In genomic region chr2:138086556-138086955, GRCh38 we compare ENCODE assay signal across 18 cellular contexts.
DNase-seq lines count a peak whose midpoint lies in the region; ATAC-seq, FAIRE-seq and TF ChIP-seq lines count a peak whose summit lies in the region.
"Had no signal": no experiment of that assay in that cellular context is flagged by ENCODE, and none has a peak within 500 bp of the region (broad histone marks: within the 10 kb centered on the region; RNA-seq: fewer than 3 reads in every experiment).

No MANE protein-coding gene starts in this region.

- in situ Hi-C loops in HepG2 (cut with HindIII; ENCODE audit: extremely low pct_ligation_motif_present, low pct_unique_long_range_greater_than_20kb): loop anchor here (5.0 kb wide), 1 partner anchor 174 kb away; no protein-coding TSS in a partner anchor
- in situ Hi-C loops in mammary epithelial cell (cut with MboI; ENCODE audit: low sequenced_read_pairs in 2 of 2): loop anchor here in 1 of 2 donors (10.0 to 25.0 kb wide), 2 partner anchors 149 to 698 kb away; partner anchors contain the start of gene NXPH2

- H3K36me3 Mint-ChIP-seq in glutamatergic neuron (ENCODE audit: unreplicated experiment): no peaks in the 10 kb centered on the region

- H3K4me1 Mint-ChIP-seq in glutamatergic neuron (ENCODE audit: low read depth, unreplicated experiment): peaks cover 7% of the 10 kb centered on the region

- TF ChIP-seq CTCF in HepG2 (CRISPR knock-in tag; IDR thresholded peaks at IDR 0.05) (no peak), right lobe of liver (IDR thresholded peaks at IDR 0.05) (no peak), glutamatergic neuron (IDR thresholded peaks at IDR 0.05; ENCODE audit: partially characterized antibody, unreplicated experiment) (no peak), mammary epithelial cell (conservative IDR thresholded peaks at IDR 0.05 in 1 of 2, IDR thresholded peaks at IDR 0.05 in 1 of 2; ENCODE audit: extremely low read depth in 1 of 2, insufficient read depth in 1 of 2, low read depth in 1 of 2, low read length in 2 of 2) (no peak)

- no peaks in the 10 kb centered on the region for H4K20me1 ChIP-seq in HepG2 (ENCODE audit: insufficient read depth, low read length)
- no peaks in the 10 kb centered on the region for H4K20me1 ChIP-seq in mammary epithelial cell (ENCODE audit: insufficient read depth, low read length)

- no peak for ATAC-seq in HepG2
- no peak for ATAC-seq in right lobe of liver
- ATAC-seq in HG03139 (IDR thresholded peaks at IDR 0.05; ENCODE audit: unreplicated experiment): no peak
- ATAC-seq in HG03175 (IDR thresholded peaks at IDR 0.05; ENCODE audit: unreplicated experiment): no peak
- ATAC-seq: activated CD8-positive, alpha-beta T cell treated with anti-CD3 and anti-CD28 coated beads, Interleukin-2, amount 10 ng/mL, durations not matched to agents 7 days and 5 days had no signal

- H3K9ac ChIP-seq in HepG2 (ENCODE audit: insufficient read depth, low read depth, low read length) (no peak overlapping the region), adipocyte (ENCODE audit: low read length) (no peak overlapping the region), mammary epithelial cell (ENCODE audit: insufficient read depth, low read length) (no peak overlapping the region)

- H3K36me3 ChIP-seq in HepG2 (replicated peaks in 1 of 2; ENCODE audit: control insufficient read depth in 1 of 2, insufficient read depth in 2 of 2, low read length in 2 of 2): no peaks in the 10 kb centered on the region
- H3K36me3 ChIP-seq in right lobe of liver: no peaks in the 10 kb centered on the region
- no peaks in the 10 kb centered on the region for H3K36me3 ChIP-seq in adipocyte (ENCODE audit: control insufficient read depth, insufficient read depth, low read length, severe bottlenecking)
- no peaks in the 10 kb centered on the region for H3K36me3 ChIP-seq in mammary epithelial cell (ENCODE audit: insufficient read depth, low read length)
- H3K36me3 ChIP-seq: neutrophil, WERI-Rb-1 had no signal

- no peaks in the 10 kb centered on the region for H3K9me3 ChIP-seq in HepG2 (ENCODE audit: low read length)
- no peaks in the 10 kb centered on the region for H3K9me3 ChIP-seq in right lobe of liver
- H3K9me3 ChIP-seq in adipocyte (ENCODE audit: control insufficient read depth, low read length): no peaks in the 10 kb centered on the region
- no peaks in the 10 kb centered on the region for H3K9me3 ChIP-seq in mammary epithelial cell (replicated peaks; ENCODE audit: insufficient read depth, low read length)
- H3K9me3 ChIP-seq: neutrophil had no signal

- H3K4me3 ChIP-seq in HepG2 (replicated peaks in 1 of 3; ENCODE audit: insufficient read depth in 1 of 3, low read depth in 2 of 3, low read length in 3 of 3) (no peak overlapping the region), right lobe of liver (no peak overlapping the region), adipocyte (ENCODE audit: low read length) (no peak overlapping the region), mammary epithelial cell (replicated peaks in 1 of 3; ENCODE audit: insufficient read depth in 1 of 3, low read depth in 2 of 3, low read length in 3 of 3) (no peak overlapping the region)

- H3K27me3 Mint-ChIP-seq in glutamatergic neuron (ENCODE audit: unreplicated experiment): no peaks in the 10 kb centered on the region

- H3K9me3 Mint-ChIP-seq in glutamatergic neuron (ENCODE audit: unreplicated experiment): no peaks in the 10 kb centered on the region

- intact Hi-C loops in HepG2 (cut with micrococcal nuclease; ENCODE audit: unreplicated experiment) (no loop called here), right lobe of liver (cut with DNase I) (no loop called here), mammary epithelial cell (cut with micrococcal nuclease) (no loop called here)

- FAIRE-seq in HepG2 (lab: Jason Lieb, UNC) (no peak), urothelium cell line (lab: Jason Lieb, UNC) (no peak)
- FAIRE-seq: islet of Langerhans had no signal

- no peaks in the 10 kb centered on the region for H3K79me2 ChIP-seq in HepG2 (ENCODE audit: insufficient read depth, low read length)
- no peaks in the 10 kb centered on the region for H3K79me2 ChIP-seq in mammary epithelial cell (ENCODE audit: insufficient read depth, low read length)

- CTCF ChIA-PET in HepG2 (lab: Yijun Ruan, JAX; ENCODE audit: low intra/inter-chr PET ratio, low total read pairs) (no interaction called here), mammary epithelial cell (lab: Charles Lee; ENCODE audit: low non-redundant PET) (no interaction called here)

- H3K4me2 ChIP-seq in HepG2 (ENCODE audit: low read depth, low read length) (no peak overlapping the region), mammary epithelial cell (ENCODE audit: insufficient read depth, low read depth, low read length) (no peak overlapping the region)

- TF ChIP-seq EP300 in HepG2 (IDR thresholded peaks at IDR 0.05; ENCODE audit: low read depth in 2 of 2, low read length in 2 of 2) (no peak), HepG2 (CRISPR knock-in tag; IDR thresholded peaks at IDR 0.05; ENCODE audit: borderline replicate concordance) (no peak)

- no peak overlapping the region for H2AFZ ChIP-seq in HepG2 (ENCODE audit: low read length)
- no peak overlapping the region for H2AFZ ChIP-seq in mammary epithelial cell (ENCODE audit: low read depth, low read length)

- H3K4me1 ChIP-seq in HepG2 (ENCODE audit: insufficient read depth, low read length): peaks cover 15% of the 10 kb centered on the region
- peaks cover 0 to 5% (median 0%) of the 10 kb centered on the region in 4 donors for H3K4me1 ChIP-seq in right lobe of liver
- peaks cover 10% of the 10 kb centered on the region for H3K4me1 ChIP-seq in adipocyte (ENCODE audit: control insufficient read depth, insufficient read depth, low read length)
- H3K4me1 ChIP-seq in mammary epithelial cell (ENCODE audit: insufficient read depth, low read length): peaks cover 12% of the 10 kb centered on the region

- POLR2A ChIA-PET in HepG2 (lab: Yijun Ruan, JAX): no interaction called here

- no peak for TF ChIP-seq RAD21 in HepG2 (CRISPR knock-in tag; IDR thresholded peaks at IDR 0.05)

- BruUV-seq in HepG2 (replicated peaks; lab: Mats Ljungman, UMichigan) (no TSS peak), mammary epithelial cell (replicated peaks; lab: Mats Ljungman, UMichigan) (no TSS peak)

- no peak overlapping the region for H3K4me3 Mint-ChIP-seq in glutamatergic neuron (ENCODE audit: unreplicated experiment)
- H3K4me3 Mint-ChIP-seq: activated CD8-positive, alpha-beta T cell treated with anti-CD3 and anti-CD28 coated beads, Interleukin-2, amount 10 ng/mL, durations not matched to agents 7 days and 5 days had no signal

- H3K27ac Mint-ChIP-seq in glutamatergic neuron (ENCODE audit: unreplicated experiment): peak overlapping the region; percentile 46
- H3K27ac Mint-ChIP-seq: activated CD8-positive, alpha-beta T cell treated with anti-CD3 and anti-CD28 coated beads, Interleukin-2, amount 10 ng/mL, durations not matched to agents 7 days and 5 days had no signal

- H3K27ac ChIP-seq in HepG2 (ENCODE audit: extremely low read length, insufficient read depth, low read length) (no peak overlapping the region), right lobe of liver (no peak overlapping the region), mammary epithelial cell (ENCODE audit: insufficient read depth, low read depth, low read length) (no peak overlapping the region)
- H3K27ac ChIP-seq: neutrophil, WERI-Rb-1 had no signal

- dilution Hi-C loops in mammary epithelial cell (cut with HindIII; ENCODE audit: low sequenced_read_pairs): no loop called here

- TF ChIP-seq POLR2A in HepG2 (IDR thresholded peaks at IDR 0.05; ENCODE audit: insufficient read depth in 1 of 2, low read depth in 2 of 2, low read length in 2 of 2): no peak
- no peak for TF ChIP-seq POLR2A in right lobe of liver (IDR thresholded peaks at IDR 0.05)

- H3K27me3 ChIP-seq in HepG2 (ENCODE audit: control insufficient read depth in 1 of 2, insufficient read depth in 2 of 2, low read length in 2 of 2) (no peaks in the 10 kb centered on the region), right lobe of liver (no peaks in the 10 kb centered on the region), adipocyte (replicated peaks; ENCODE audit: control insufficient read depth, insufficient read depth, low read length) (no peaks in the 10 kb centered on the region), mammary epithelial cell (ENCODE audit: insufficient read depth, low read length) (no peaks in the 10 kb centered on the region)
- H3K27me3 ChIP-seq: neutrophil had no signal

- DNase-seq in HepG2 (ENCODE audit: low spot score): no peak
- DNase-seq in right lobe of liver: no peak
- DNase-seq in adipocyte (ENCODE audit: low read depth): peak; percentile 33
- no peak for DNase-seq in glutamatergic neuron
- peak; percentile 36 for DNase-seq in urothelium cell line (ENCODE audit: low spot score)
- DNase-seq in mammary epithelial cell: no peak
- DNase-seq: activated CD8-positive, alpha-beta T cell treated with anti-CD3 and anti-CD28 coated beads, Interleukin-2, amount 10 ng/mL, durations not matched to agents 7 days and 5 days; cerebellar nuclear complex; H7; NCI-H2107; NK-92 treated with Interleukin-12 subunit alpha and Interleukin-12 subunit beta, amount 100 ng/mL, for 24 hours; stimulated activated CD4-positive, alpha-beta T cell treated with anti-CD3 and anti-CD28 coated beads, Interleukin-2, amount 100 ng/mL, for 48 hours; substantia nigra; WERI-Rb-1 had no signal

TF ChIP-seq in HepG2, 621 proteins besides CTCF, POLR2A, EP300 and RAD21:
- TF ChIP-seq ZSCAN25 (CRISPR knock-in tag; IDR thresholded peaks at IDR 0.05) (no peak), ZNF747 (CRISPR knock-in tag; IDR thresholded peaks at IDR 0.05; ENCODE audit: borderline replicate concordance) (no peak), ATF7 (IDR thresholded peaks at IDR 0.05) (peak; percentile 73), ATF7 (CRISPR knock-in tag; IDR thresholded peaks at IDR 0.05) (no peak)

Comparison
In these comparisons a context has a peak if more than half of its experiments do, and no peak if none do; other contexts are left out.
1. DNase-seq: peak in adipocyte (single experiment) and urothelium cell line (single experiment); none in HepG2 (single experiment), right lobe of liver (0 of 3), glutamatergic neuron (single experiment) and mammary epithelial cell (single experiment).